ENCODE assay signal across 8 cellular contexts in the genomic region with DNA sequence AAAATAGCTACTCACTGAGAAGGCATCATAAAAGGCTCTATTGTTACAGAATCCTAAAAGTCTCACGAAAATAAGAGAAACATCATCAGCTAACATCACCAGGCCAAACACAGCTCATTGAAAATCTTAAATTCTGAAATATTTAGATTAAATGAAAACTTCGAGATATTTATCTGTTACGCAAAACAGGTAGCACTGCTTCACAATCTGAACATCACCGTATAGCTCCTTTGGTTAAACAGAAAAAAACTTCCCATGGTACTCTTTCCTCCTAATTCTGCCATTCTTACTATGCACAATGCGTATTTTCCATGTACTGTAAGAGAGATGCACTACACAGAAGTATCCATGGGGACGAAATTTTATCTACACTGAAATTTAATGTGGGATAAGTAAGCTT. TPM values are rescaled to one million over a fixed set of nuclear protein-coding genes. Genes with fewer than 3 reads are reported as not detected.
DNase-seq lines count a peak whose midpoint lies in the region; ATAC-seq, FAIRE-seq and TF ChIP-seq lines count a peak whose summit lies in the region.

No MANE protein-coding gene starts in this region.

- DNase-seq in GM12892 (ENCODE audit: insufficient read length) (no peak), Panc1 (ENCODE audit: low read depth, low spot score) (no peak), erythroblast (lab: John Stamatoyannopoulos, UW) (peak; percentile 13 to 36), gastrocnemius medialis (no peak), kidney tubule cell (ENCODE audit: low spot score) (no peak), NCI-H146 treated with DMSO at 0.1 percent for 48 hours (lab: John Stamatoyannopoulos, UW; ENCODE audit: unreplicated experiment) (no peak), NCI-H524 (lab: John Stamatoyannopoulos, UW) (no peak), islet precursor cell (no peak)

- intact Hi-C loops in Panc1 (cut with micrococcal nuclease; ENCODE audit: unreplicated experiment) (no loop called here), gastrocnemius medialis (cut with DNase I; ENCODE audit: low total_unique reads) (loop anchor here (2.0 kb wide), 1 partner anchor 183 kb away; the partner anchor contains the start of gene PPP2R5E)

- 0 out of 2 replicates have a peak, but pooled peaks cover 2% of the 10 kb centered on the region for H3K4me1 ChIP-seq in Panc1 (ENCODE audit: control insufficient read depth, insufficient read depth, low read length)
- H3K4me1 ChIP-seq in gastrocnemius medialis: peaks cover 17 to 18% of the 10 kb centered on the region in 2 donors

- POLR2A ChIA-PET in Panc1 (lab: Charles Lee): interaction anchor here (0.6 to 0.9 kb wide), 2 partner anchors 83 to 85 kb away, joined by 5 to 9 read pairs; no protein-coding TSS in a partner anchor

- H3K27me3 ChIP-seq in Panc1 (ENCODE audit: control insufficient read depth, insufficient read depth, low read length): no peaks in the 10 kb centered on the region
- H3K27me3 ChIP-seq in gastrocnemius medialis: no peaks in the 10 kb centered on the region

- TF ChIP-seq CTCF in Panc1 (IDR thresholded peaks at IDR 0.05) (no peak), gastrocnemius medialis (IDR thresholded peaks at IDR 0.05 in 4 of 5, conservative IDR thresholded peaks at IDR 0.05 in 1 of 5) (no peak)

- peak overlapping the region; percentile 86; the same call in 1 of the 2 replicates for H3K27ac ChIP-seq in Panc1 (ENCODE audit: low read length)
- H3K27ac ChIP-seq in gastrocnemius medialis: peak overlapping the region in 1 of 4 donors; percentile 82

- TSS peak; percentile 66 for BruUV-seq in Panc1 (replicated peaks; lab: Mats Ljungman, UMichigan)

- ATAC-seq in Panc1 (no peak), gastrocnemius medialis (no peak)

- H3K4me3 ChIP-seq in Panc1 (ENCODE audit: low read depth in 2 of 2, low read length in 2 of 2) (peak overlapping the region; percentile 82 to 83), gastrocnemius medialis (peak overlapping the region; percentile 83 to 92 (median 88))

- CTCF ChIA-PET in Panc1 (lab: Charles Lee): no interaction called here

- TF ChIP-seq POLR2A in GM12892 (IDR thresholded peaks at IDR 0.05; ENCODE audit: low read depth, low read length): no peak
- TF ChIP-seq POLR2A in erythroblast (IDR thresholded peaks at IDR 0.05; ENCODE audit: low read length): no peak
- TF ChIP-seq POLR2A in gastrocnemius medialis (IDR thresholded peaks at IDR 0.05): no peak

- in situ Hi-C loops in Panc1 (cut with HindIII; ENCODE audit: low pct_unique_long_range_greater_than_20kb, low sequenced_read_pairs): no loop called here
- in situ Hi-C loops in gastrocnemius medialis (cut with MboI; ENCODE audit: low sequenced_read_pairs in 4 of 4): no loop called here

- FAIRE-seq in GM12892 (lab: Jason Lieb, UNC): peak; percentile 9

- H3K36me3 ChIP-seq in Panc1 (ENCODE audit: control insufficient read depth, insufficient read depth, low read length): peaks cover 6% of the 10 kb centered on the region; the same call in 1 of the 2 replicates
- no peaks in the 10 kb centered on the region for H3K36me3 ChIP-seq in gastrocnemius medialis

- no peaks in the 10 kb centered on the region for H3K9me3 ChIP-seq in Panc1 (ENCODE audit: control insufficient read depth, insufficient read depth, low read depth, low read length)
- H3K9me3 ChIP-seq in gastrocnemius medialis: no peaks in the 10 kb centered on the region

RNA-seq across cellular contexts. Expression of gene SGPP1, which starts 2.1 kb away (rescaled TPM):
- 16.6 TPM for polyA plus RNA-seq in GM12892 (2012; ENCODE audit: missing spikeins)
- total RNA-seq in Panc1 (2021; ENCODE audit: unreplicated experiment) (30.0 TPM), gastrocnemius medialis (10 to 100 TPM in 1 of 4 donors, 1 to 10 TPM in 3; 3.5 to 11.3 (median 8.1) TPM)
- 13.3 TPM for polyA plus RNA-seq in Panc1 (2012; ENCODE audit: insufficient read length)

Comparison
In these comparisons a context has a peak if more than half of its experiments do, and no peak if none do; other contexts are left out.
1. DNase-seq: peak in erythroblast (2 of 2); none in GM12892 (single experiment), Panc1 (single experiment), gastrocnemius medialis (0 of 2), kidney tubule cell (single experiment), NCI-H146 treated with DMSO at 0.1 percent for 48 hours (single experiment), NCI-H524 (0 of 2) and islet precursor cell (single experiment).